8 cellular contexts compared by ENCODE assay signal in genomic region chr20:46119028-46119546, GRCh38. TPM values are rescaled to one million over a fixed set of nuclear protein-coding genes. Genes with fewer than 3 reads are reported as not detected.
DNase-seq lines count a peak whose midpoint lies in the region; ATAC-seq and TF ChIP-seq lines count a peak whose summit lies in the region.

No MANE protein-coding gene starts in this region.

- H3K9me3 ChIP-seq in neural progenitor cell (ENCODE audit: low read depth): no peaks in the 10 kb centered on the region

- POLR2A ChIA-PET in activated B cell treated with CpG ODN at 0.5 μM for 24 hours (lab: Charles Lee): interaction anchor here (0.5 to 5.6 kb wide), 18 partner anchors 8 to 289 kb away, joined by 3 to 130 read pairs (median 7); partner anchors contain the start of genes ELMO2 and ZNF335

- H3K4me1 Mint-ChIP-seq in activated B cell treated with CpG ODN at 0.5 μM for 24 hours: peaks cover 66% of the 10 kb centered on the region
- peaks cover 4% of the 10 kb centered on the region for H3K4me1 Mint-ChIP-seq in neural progenitor cell
- peaks cover 15% of the 10 kb centered on the region for H3K4me1 Mint-ChIP-seq in activated CD8-positive, alpha-beta memory T cell treated with anti-CD3 and anti-CD28 coated beads, Interleukin-2, amount 10 ng/mL, durations not matched to agents 7 days and 5 days

- ATAC-seq in GM21619 (IDR thresholded peaks at IDR 0.05; ENCODE audit: unreplicated experiment) (peak; percentile 40), activated B cell treated with CpG ODN at 0.5 μM for 24 hours (ENCODE audit: low read depth) (peak; percentile 66), GM19023 (IDR thresholded peaks at IDR 0.05; ENCODE audit: unreplicated experiment) (no peak)
- ATAC-seq in activated CD8-positive, alpha-beta memory T cell treated with anti-CD3 and anti-CD28 coated beads, Interleukin-2, amount 10 ng/mL, durations not matched to agents 7 days and 5 days: no peak

- H3K4me3 Mint-ChIP-seq in activated B cell treated with CpG ODN at 0.5 μM for 24 hours: peak overlapping the region; percentile 100
- H3K4me3 Mint-ChIP-seq in neural progenitor cell: peak overlapping the region; percentile 52
- H3K4me3 Mint-ChIP-seq in activated CD8-positive, alpha-beta memory T cell treated with anti-CD3 and anti-CD28 coated beads, Interleukin-2, amount 10 ng/mL, durations not matched to agents 7 days and 5 days: no peak overlapping the region

- H3K9ac ChIP-seq in neural progenitor cell: no peak overlapping the region

- H3K27ac Mint-ChIP-seq in activated B cell treated with CpG ODN at 0.5 μM for 24 hours (peak overlapping the region; percentile 100), neural progenitor cell (no peak overlapping the region)
- H3K27ac Mint-ChIP-seq in activated CD8-positive, alpha-beta memory T cell treated with anti-CD3 and anti-CD28 coated beads, Interleukin-2, amount 10 ng/mL, durations not matched to agents 7 days and 5 days: no peak overlapping the region

- CTCF ChIA-PET in activated B cell treated with CpG ODN at 0.5 μM for 24 hours (lab: Charles Lee): interaction anchor here (1.1 to 3.1 kb wide), 6 partner anchors 9 to 150 kb away, joined by 3 to 13 read pairs (median 4); no protein-coding TSS in a partner anchor
- CTCF ChIA-PET in activated CD8-positive, alpha-beta memory T cell treated with anti-CD3 and anti-CD28 coated beads, Interleukin-2, amount 10 ng/mL, durations not matched to agents 7 days and 5 days (lab: Charles Lee): interaction anchor here (1.4 to 1.8 kb wide), 3 partner anchors 57 to 231 kb away, joined by 3 to 5 read pairs (median 4); no protein-coding TSS in a partner anchor

- TF ChIP-seq CTCF in GM12864 (IDR thresholded peaks at IDR 0.05; ENCODE audit: low read depth, low read length, missing control alignments) (no peak), activated B cell treated with CpG ODN at 0.5 μM for 24 hours (IDR thresholded peaks at IDR 0.05) (no peak), neural progenitor cell (IDR thresholded peaks at IDR 0.05) (no peak)

- H2AFZ ChIP-seq in neural progenitor cell (replicated peaks): no peak overlapping the region

- H3K27me3 Mint-ChIP-seq in activated B cell treated with CpG ODN at 0.5 μM for 24 hours (no peaks in the 10 kb centered on the region), neural progenitor cell (ENCODE audit: insufficient read depth, low read depth) (peaks cover 8% of the 10 kb centered on the region)
- peaks cover 6% of the 10 kb centered on the region for H3K27me3 Mint-ChIP-seq in activated CD8-positive, alpha-beta memory T cell treated with anti-CD3 and anti-CD28 coated beads, Interleukin-2, amount 10 ng/mL, durations not matched to agents 7 days and 5 days

- H3K4me1 ChIP-seq in neural progenitor cell: peaks cover 12% of the 10 kb centered on the region

- H3K9me3 Mint-ChIP-seq in activated B cell treated with CpG ODN at 0.5 μM for 24 hours (no peaks in the 10 kb centered on the region), neural progenitor cell (no peaks in the 10 kb centered on the region)
- no peaks in the 10 kb centered on the region for H3K9me3 Mint-ChIP-seq in activated CD8-positive, alpha-beta memory T cell treated with anti-CD3 and anti-CD28 coated beads, Interleukin-2, amount 10 ng/mL, durations not matched to agents 7 days and 5 days (ENCODE audit: low read depth)

- no peak overlapping the region for H3K27ac ChIP-seq in neural progenitor cell

- DNase-seq in GM12864 (ENCODE audit: low read depth) (no peak), activated B cell treated with CpG ODN at 0.5 μM for 24 hours (peak; percentile 53), neural progenitor cell (ENCODE audit: low spot score) (no peak), NCI-H128 (lab: John Stamatoyannopoulos, UW; ENCODE audit: unreplicated experiment) (no peak), NCI-H524 treated with DMSO at 0.1 percent for 48 hours (lab: John Stamatoyannopoulos, UW) (no peak)
- DNase-seq in activated CD8-positive, alpha-beta memory T cell treated with anti-CD3 and anti-CD28 coated beads, Interleukin-2, amount 10 ng/mL, durations not matched to agents 7 days and 5 days: no peak

- peak overlapping the region; percentile 71 for H3K4me3 ChIP-seq in GM12864 (ENCODE audit: low read depth, low read length)
- peak overlapping the region; percentile 45 for H3K4me3 ChIP-seq in neural progenitor cell

- peaks cover 37% of the 10 kb centered on the region for H3K27me3 ChIP-seq in neural progenitor cell

- peaks cover 12% of the 10 kb centered on the region for H4K20me1 ChIP-seq in neural progenitor cell (ENCODE audit: low read depth)

- no peaks in the 10 kb centered on the region for H3K36me3 ChIP-seq in neural progenitor cell

- H3K79me2 ChIP-seq in neural progenitor cell (ENCODE audit: low read depth): peaks cover 8% of the 10 kb centered on the region

- intact Hi-C loops in activated B cell treated with CpG ODN at 0.5 μM for 24 hours (cut with micrococcal nuclease): loop anchor here (1.0 to 2.0 kb wide), 4 partner anchors 8 to 240 kb away; no protein-coding TSS in a partner anchor

- H3F3A ChIP-seq in neural progenitor cell (ENCODE audit: low read depth): peaks cover 14% of the 10 kb centered on the region

- H3K36me3 Mint-ChIP-seq in activated B cell treated with CpG ODN at 0.5 μM for 24 hours (ENCODE audit: low read depth): peaks cover 60% of the 10 kb centered on the region
- no peaks in the 10 kb centered on the region for H3K36me3 Mint-ChIP-seq in neural progenitor cell
- no peaks in the 10 kb centered on the region for H3K36me3 Mint-ChIP-seq in activated CD8-positive, alpha-beta memory T cell treated with anti-CD3 and anti-CD28 coated beads, Interleukin-2, amount 10 ng/mL, durations not matched to agents 7 days and 5 days

- peak overlapping the region; percentile 77 for H3K4me2 ChIP-seq in neural progenitor cell

RNA-seq across cellular contexts. Expression of gene CD40, which starts 1.0 kb away (rescaled TPM):
- total RNA-seq in activated B cell treated with CpG ODN at 0.5 μM for 24 hours (410 and 464 TPM in 2 replicates), neural progenitor cell (ENCODE audit: low replicate concordance) (11.0 and 14.0 TPM in 2 replicates)
- 1 to 10 TPM; 1.3 to 2.2 TPM for total RNA-seq in activated CD8-positive, alpha-beta memory T cell treated with anti-CD3 and anti-CD28 coated beads, Interleukin-2, amount 10 ng/mL, durations not matched to agents 7 days and 5 days

RNA-seq across cellular contexts. Expression of gene NCOA5, which starts 29.3 kb away (rescaled TPM):
- total RNA-seq in activated B cell treated with CpG ODN at 0.5 μM for 24 hours: 46.4 and 53.1 TPM in 2 replicates
- total RNA-seq in neural progenitor cell (ENCODE audit: low replicate concordance): 10.3 and 18.4 TPM in 2 replicates
- total RNA-seq in activated CD8-positive, alpha-beta memory T cell treated with anti-CD3 and anti-CD28 coated beads, Interleukin-2, amount 10 ng/mL, durations not matched to agents 7 days and 5 days: 10 to 100 TPM; 24.5 to 36.9 TPM

Comparison
In these comparisons a context has a peak if more than half of its experiments do, and no peak if none do; other contexts are left out.
1. ATAC-seq: peak in GM21619 (single experiment) and activated B cell treated with CpG ODN at 0.5 μM for 24 hours (single experiment); none in activated CD8-positive, alpha-beta memory T cell treated with anti-CD3 and anti-CD28 coated beads, Interleukin-2, amount 10 ng/mL, durations not matched to agents 7 days and 5 days (single experiment) and GM19023 (single experiment).
2. RNA of gene CD40, which starts 1.0 kb away (total RNA-seq): 410 to 464 TPM in activated B cell treated with CpG ODN at 0.5 μM for 24 hours; 11.0 to 14.0 TPM in neural progenitor cell and 1.3 to 2.2 TPM in activated CD8-positive, alpha-beta memory T cell treated with anti-CD3 and anti-CD28 coated beads, Interleukin-2, amount 10 ng/mL, durations not matched to agents 7 days and 5 days; every median in the first group is over 10 times any median in the second.